ENCODE assay signal across 1 cellular context in the genomic region with DNA sequence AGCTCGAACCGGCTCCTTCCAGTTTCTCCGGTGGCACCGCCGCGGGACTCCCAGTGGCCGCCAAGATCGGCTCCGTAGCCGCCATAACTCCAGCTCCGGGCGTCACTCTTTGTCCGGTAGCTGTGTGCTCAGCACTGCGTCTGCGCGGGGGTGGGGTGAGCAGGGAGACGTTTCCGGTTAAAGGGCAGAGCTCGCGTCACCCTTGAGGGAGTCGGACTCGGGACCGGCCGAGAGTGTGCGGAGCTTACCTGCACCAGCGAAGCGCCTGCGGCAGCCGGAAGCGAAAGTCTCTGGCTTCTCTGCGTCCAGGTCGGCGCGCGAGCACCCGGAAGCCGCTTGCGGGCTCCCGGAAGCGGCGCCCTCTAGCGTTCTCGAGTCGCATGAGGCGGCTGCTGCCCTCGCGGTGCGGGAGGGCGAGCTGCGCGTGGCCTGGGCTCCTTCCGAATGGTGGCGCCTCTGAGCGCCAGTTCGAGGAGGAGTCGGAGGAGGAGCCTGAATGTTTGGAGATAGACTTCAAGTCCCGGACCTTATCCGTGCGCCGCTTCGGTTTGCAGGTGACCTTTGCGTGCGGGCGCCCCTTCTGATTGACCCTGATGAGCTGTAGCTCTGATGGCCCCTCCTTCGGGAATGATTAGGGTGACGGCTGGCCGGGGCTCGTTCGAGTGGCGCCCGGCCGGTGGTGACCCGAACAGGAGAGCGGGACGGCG.
A peak's percentile ranks its signal among the peaks of the same experiment; 100 is the strongest.
TF ChIP-seq lines count a peak whose summit lies in the region.

A gene (minus strand): TSS at position 303 of the 707 bp plus-strand sequence. CDS start 218 bp downstream, at position 85.

TF ChIP-seq in HepG2, 621 proteins besides CTCF, POLR2A, EP300 and RAD21 (continued from another document and continues in another):
- TF ChIP-seq, protein P1, sequence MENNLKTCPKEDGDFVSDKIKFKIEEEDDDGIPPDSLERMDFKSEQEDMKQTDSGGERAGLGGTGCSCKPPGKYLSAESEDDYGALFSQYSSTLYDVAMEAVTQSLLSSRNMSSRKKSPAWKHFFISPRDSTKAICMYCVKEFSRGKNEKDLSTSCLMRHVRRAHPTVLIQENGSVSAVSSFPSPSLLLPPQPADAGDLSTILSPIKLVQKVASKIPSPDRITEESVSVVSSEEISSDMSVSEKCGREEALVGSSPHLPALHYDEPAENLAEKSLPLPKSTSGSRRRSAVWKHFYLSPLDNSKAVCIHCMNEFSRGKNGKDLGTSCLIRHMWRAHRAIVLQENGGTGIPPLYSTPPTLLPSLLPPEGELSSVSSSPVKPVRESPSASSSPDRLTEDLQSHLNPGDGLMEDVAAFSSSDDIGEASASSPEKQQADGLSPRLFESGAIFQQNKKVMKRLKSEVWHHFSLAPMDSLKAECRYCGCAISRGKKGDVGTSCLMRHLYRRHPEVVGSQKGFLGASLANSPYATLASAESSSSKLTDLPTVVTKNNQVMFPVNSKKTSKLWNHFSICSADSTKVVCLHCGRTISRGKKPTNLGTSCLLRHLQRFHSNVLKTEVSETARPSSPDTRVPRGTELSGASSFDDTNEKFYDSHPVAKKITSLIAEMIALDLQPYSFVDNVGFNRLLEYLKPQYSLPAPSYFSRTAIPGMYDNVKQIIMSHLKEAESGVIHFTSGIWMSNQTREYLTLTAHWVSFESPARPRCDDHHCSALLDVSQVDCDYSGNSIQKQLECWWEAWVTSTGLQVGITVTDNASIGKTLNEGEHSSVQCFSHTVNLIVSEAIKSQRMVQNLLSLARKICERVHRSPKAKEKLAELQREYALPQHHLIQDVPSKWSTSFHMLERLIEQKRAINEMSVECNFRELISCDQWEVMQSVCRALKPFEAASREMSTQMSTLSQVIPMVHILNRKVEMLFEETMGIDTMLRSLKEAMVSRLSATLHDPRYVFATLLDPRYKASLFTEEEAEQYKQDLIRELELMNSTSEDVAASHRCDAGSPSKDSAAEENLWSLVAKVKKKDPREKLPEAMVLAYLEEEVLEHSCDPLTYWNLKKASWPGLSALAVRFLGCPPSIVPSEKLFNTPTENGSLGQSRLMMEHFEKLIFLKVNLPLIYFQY (CRISPR knock-in tag; IDR thresholded peaks at IDR 0.05; ENCODE audit: borderline replicate concordance): peak; percentile 85
- TF ChIP-seq, protein P2, sequence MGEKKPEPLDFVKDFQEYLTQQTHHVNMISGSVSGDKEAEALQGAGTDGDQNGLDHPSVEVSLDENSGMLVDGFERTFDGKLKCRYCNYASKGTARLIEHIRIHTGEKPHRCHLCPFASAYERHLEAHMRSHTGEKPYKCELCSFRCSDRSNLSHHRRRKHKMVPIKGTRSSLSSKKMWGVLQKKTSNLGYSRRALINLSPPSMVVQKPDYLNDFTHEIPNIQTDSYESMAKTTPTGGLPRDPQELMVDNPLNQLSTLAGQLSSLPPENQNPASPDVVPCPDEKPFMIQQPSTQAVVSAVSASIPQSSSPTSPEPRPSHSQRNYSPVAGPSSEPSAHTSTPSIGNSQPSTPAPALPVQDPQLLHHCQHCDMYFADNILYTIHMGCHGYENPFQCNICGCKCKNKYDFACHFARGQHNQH (CRISPR knock-in tag; IDR thresholded peaks at IDR 0.05): peak; percentile 100
- peak; percentile 85 for TF ChIP-seq FOXO1 (CRISPR knock-in tag; IDR thresholded peaks at IDR 0.05)
- peak; percentile 83 for TF ChIP-seq FOXA3 (CRISPR knock-in tag; IDR thresholded peaks at IDR 0.05)
- TF ChIP-seq, protein P3, sequence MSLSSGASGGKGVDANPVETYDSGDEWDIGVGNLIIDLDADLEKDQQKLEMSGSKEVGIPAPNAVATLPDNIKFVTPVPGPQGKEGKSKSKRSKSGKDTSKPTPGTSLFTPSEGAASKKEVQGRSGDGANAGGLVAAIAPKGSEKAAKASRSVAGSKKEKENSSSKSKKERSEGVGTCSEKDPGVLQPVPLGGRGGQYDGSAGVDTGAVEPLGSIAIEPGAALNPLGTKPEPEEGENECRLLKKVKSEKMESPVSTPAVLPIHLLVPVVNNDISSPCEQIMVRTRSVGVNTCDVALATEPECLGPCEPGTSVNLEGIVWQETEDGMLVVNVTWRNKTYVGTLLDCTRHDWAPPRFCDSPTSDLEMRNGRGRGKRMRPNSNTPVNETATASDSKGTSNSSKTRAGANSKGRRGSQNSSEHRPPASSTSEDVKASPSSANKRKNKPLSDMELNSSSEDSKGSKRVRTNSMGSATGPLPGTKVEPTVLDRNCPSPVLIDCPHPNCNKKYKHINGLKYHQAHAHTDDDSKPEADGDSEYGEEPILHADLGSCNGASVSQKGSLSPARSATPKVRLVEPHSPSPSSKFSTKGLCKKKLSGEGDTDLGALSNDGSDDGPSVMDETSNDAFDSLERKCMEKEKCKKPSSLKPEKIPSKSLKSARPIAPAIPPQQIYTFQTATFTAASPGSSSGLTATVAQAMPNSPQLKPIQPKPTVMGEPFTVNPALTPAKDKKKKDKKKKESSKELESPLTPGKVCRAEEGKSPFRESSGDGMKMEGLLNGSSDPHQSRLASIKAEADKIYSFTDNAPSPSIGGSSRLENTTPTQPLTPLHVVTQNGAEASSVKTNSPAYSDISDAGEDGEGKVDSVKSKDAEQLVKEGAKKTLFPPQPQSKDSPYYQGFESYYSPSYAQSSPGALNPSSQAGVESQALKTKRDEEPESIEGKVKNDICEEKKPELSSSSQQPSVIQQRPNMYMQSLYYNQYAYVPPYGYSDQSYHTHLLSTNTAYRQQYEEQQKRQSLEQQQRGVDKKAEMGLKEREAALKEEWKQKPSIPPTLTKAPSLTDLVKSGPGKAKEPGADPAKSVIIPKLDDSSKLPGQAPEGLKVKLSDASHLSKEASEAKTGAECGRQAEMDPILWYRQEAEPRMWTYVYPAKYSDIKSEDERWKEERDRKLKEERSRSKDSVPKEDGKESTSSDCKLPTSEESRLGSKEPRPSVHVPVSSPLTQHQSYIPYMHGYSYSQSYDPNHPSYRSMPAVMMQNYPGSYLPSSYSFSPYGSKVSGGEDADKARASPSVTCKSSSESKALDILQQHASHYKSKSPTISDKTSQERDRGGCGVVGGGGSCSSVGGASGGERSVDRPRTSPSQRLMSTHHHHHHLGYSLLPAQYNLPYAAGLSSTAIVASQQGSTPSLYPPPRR (CRISPR knock-in tag; IDR thresholded peaks at IDR 0.05; ENCODE audit: borderline replicate concordance): peak; percentile 85
- no peak for TF ChIP-seq SMARCC2 (IDR thresholded peaks at IDR 0.05)
- peak; percentile 51 for TF ChIP-seq CEBPG (CRISPR knock-in tag; IDR thresholded peaks at IDR 0.05)
- TF ChIP-seq, protein P4, sequence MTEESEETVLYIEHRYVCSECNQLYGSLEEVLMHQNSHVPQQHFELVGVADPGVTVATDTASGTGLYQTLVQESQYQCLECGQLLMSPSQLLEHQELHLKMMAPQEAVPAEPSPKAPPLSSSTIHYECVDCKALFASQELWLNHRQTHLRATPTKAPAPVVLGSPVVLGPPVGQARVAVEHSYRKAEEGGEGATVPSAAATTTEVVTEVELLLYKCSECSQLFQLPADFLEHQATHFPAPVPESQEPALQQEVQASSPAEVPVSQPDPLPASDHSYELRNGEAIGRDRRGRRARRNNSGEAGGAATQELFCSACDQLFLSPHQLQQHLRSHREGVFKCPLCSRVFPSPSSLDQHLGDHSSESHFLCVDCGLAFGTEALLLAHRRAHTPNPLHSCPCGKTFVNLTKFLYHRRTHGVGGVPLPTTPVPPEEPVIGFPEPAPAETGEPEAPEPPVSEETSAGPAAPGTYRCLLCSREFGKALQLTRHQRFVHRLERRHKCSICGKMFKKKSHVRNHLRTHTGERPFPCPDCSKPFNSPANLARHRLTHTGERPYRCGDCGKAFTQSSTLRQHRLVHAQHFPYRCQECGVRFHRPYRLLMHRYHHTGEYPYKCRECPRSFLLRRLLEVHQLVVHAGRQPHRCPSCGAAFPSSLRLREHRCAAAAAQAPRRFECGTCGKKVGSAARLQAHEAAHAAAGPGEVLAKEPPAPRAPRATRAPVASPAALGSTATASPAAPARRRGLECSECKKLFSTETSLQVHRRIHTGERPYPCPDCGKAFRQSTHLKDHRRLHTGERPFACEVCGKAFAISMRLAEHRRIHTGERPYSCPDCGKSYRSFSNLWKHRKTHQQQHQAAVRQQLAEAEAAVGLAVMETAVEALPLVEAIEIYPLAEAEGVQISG (CRISPR knock-in tag; IDR thresholded peaks at IDR 0.05): peak; percentile 98
- peak; percentile 99 for TF ChIP-seq ZNF670 (CRISPR knock-in tag; IDR thresholded peaks at IDR 0.05; ENCODE audit: borderline replicate concordance)
- TF ChIP-seq, protein P5, sequence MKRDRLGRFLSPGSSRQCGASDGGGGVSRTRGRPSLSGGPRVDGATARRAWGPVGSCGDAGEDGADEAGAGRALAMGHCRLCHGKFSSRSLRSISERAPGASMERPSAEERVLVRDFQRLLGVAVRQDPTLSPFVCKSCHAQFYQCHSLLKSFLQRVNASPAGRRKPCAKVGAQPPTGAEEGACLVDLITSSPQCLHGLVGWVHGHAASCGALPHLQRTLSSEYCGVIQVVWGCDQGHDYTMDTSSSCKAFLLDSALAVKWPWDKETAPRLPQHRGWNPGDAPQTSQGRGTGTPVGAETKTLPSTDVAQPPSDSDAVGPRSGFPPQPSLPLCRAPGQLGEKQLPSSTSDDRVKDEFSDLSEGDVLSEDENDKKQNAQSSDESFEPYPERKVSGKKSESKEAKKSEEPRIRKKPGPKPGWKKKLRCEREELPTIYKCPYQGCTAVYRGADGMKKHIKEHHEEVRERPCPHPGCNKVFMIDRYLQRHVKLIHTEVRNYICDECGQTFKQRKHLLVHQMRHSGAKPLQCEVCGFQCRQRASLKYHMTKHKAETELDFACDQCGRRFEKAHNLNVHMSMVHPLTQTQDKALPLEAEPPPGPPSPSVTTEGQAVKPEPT (CRISPR knock-in tag; IDR thresholded peaks at IDR 0.05; ENCODE audit: low read depth): peak; percentile 94
- peak; percentile 7; the same call in 1 of the 2 replicates for TF ChIP-seq ZNF326 (CRISPR knock-in tag; IDR thresholded peaks at IDR 0.05; ENCODE audit: borderline replicate concordance)
- TF ChIP-seq ZNF841 (CRISPR knock-in tag; IDR thresholded peaks at IDR 0.05; ENCODE audit: borderline replicate concordance): no peak; the same call in 1 of the 2 replicates
- TF ChIP-seq, protein P6, sequence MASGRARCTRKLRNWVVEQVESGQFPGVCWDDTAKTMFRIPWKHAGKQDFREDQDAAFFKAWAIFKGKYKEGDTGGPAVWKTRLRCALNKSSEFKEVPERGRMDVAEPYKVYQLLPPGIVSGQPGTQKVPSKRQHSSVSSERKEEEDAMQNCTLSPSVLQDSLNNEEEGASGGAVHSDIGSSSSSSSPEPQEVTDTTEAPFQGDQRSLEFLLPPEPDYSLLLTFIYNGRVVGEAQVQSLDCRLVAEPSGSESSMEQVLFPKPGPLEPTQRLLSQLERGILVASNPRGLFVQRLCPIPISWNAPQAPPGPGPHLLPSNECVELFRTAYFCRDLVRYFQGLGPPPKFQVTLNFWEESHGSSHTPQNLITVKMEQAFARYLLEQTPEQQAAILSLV (CRISPR knock-in tag; IDR thresholded peaks at IDR 0.05; ENCODE audit: borderline replicate concordance): peak; percentile 99
- TF ChIP-seq CAMTA2 (CRISPR knock-in tag; IDR thresholded peaks at IDR 0.05; ENCODE audit: borderline replicate concordance): peak; percentile 97
- TF ChIP-seq, protein P7, sequence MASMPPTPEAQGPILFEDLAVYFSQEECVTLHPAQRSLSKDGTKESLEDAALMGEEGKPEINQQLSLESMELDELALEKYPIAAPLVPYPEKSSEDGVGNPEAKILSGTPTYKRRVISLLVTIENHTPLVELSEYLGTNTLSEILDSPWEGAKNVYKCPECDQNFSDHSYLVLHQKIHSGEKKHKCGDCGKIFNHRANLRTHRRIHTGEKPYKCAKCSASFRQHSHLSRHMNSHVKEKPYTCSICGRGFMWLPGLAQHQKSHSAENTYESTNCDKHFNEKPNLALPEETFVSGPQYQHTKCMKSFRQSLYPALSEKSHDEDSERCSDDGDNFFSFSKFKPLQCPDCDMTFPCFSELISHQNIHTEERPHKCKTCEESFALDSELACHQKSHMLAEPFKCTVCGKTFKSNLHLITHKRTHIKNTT (CRISPR knock-in tag; IDR thresholded peaks at IDR 0.05): no peak
- TF ChIP-seq NFE2L1 (CRISPR knock-in tag; IDR thresholded peaks at IDR 0.05; ENCODE audit: borderline replicate concordance): no peak
- no peak; the same call in none of the 2 replicates for TF ChIP-seq ZNF30 (CRISPR knock-in tag; IDR thresholded peaks at IDR 0.05)
- TF ChIP-seq CREB1 (IDR thresholded peaks at IDR 0.05): peak; percentile 86
- TF ChIP-seq CREB1 (CRISPR knock-in tag; IDR thresholded peaks at IDR 0.05): peak; percentile 80
- TF ChIP-seq GATA4 (IDR thresholded peaks at IDR 0.05; ENCODE audit: borderline replicate concordance, low read depth): peak; percentile 83
- TF ChIP-seq, protein P8, sequence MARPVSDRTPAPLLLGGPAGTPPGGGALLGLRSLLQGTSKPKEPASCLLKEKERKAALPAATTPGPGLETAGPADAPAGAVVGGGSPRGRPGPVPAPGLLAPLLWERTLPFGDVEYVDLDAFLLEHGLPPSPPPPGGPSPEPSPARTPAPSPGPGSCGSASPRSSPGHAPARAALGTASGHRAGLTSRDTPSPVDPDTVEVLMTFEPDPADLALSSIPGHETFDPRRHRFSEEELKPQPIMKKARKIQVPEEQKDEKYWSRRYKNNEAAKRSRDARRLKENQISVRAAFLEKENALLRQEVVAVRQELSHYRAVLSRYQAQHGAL (CRISPR knock-in tag; IDR thresholded peaks at IDR 0.05; ENCODE audit: not compliant biosample characterization): peak; percentile 7
- TF ChIP-seq SIX1 (CRISPR knock-in tag; IDR thresholded peaks at IDR 0.05; ENCODE audit: borderline replicate concordance): peak; percentile 5; the same call in 1 of the 2 replicates
- TF ChIP-seq, protein P9, sequence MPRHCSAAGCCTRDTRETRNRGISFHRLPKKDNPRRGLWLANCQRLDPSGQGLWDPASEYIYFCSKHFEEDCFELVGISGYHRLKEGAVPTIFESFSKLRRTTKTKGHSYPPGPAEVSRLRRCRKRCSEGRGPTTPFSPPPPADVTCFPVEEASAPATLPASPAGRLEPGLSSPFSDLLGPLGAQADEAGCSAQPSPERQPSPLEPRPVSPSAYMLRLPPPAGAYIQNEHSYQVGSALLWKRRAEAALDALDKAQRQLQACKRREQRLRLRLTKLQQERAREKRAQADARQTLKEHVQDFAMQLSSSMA (CRISPR knock-in tag; IDR thresholded peaks at IDR 0.05): peak; percentile 98
- TF ChIP-seq ZSCAN9 (CRISPR knock-in tag; IDR thresholded peaks at IDR 0.05; ENCODE audit: borderline replicate concordance): peak; percentile 92
- TF ChIP-seq, protein P10, sequence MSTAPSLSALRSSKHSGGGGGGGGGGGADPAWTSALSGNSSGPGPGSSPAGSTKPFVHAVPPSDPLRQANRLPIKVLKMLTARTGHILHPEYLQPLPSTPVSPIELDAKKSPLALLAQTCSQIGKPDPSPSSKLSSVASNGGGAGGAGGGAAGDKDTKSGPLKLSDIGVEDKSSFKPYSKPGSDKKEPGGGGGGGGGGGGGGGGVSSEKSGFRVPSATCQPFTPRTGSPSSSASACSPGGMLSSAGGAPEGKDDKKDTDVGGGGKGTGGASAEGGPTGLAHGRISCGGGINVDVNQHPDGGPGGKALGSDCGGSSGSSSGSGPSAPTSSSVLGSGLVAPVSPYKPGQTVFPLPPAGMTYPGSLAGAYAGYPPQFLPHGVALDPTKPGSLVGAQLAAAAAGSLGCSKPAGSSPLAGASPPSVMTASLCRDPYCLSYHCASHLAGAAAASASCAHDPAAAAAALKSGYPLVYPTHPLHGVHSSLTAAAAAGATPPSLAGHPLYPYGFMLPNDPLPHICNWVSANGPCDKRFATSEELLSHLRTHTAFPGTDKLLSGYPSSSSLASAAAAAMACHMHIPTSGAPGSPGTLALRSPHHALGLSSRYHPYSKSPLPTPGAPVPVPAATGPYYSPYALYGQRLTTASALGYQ (CRISPR knock-in tag; IDR thresholded peaks at IDR 0.05): peak; percentile 81
- TF ChIP-seq NR3C1 (CRISPR knock-in tag; IDR thresholded peaks at IDR 0.05): no peak
- peak; percentile 83 for TF ChIP-seq RELA (CRISPR knock-in tag; IDR thresholded peaks at IDR 0.05)
- TF ChIP-seq HOXA3 (CRISPR knock-in tag; IDR thresholded peaks at IDR 0.05): peak; percentile 97
- TF ChIP-seq ZNF264 (CRISPR knock-in tag; IDR thresholded peaks at IDR 0.05): peak; percentile 78
- TF ChIP-seq MXI1 (IDR thresholded peaks at IDR 0.05; ENCODE audit: borderline replicate concordance, low read depth, low read length): peak; percentile 98
